In the genomic region with DNA sequence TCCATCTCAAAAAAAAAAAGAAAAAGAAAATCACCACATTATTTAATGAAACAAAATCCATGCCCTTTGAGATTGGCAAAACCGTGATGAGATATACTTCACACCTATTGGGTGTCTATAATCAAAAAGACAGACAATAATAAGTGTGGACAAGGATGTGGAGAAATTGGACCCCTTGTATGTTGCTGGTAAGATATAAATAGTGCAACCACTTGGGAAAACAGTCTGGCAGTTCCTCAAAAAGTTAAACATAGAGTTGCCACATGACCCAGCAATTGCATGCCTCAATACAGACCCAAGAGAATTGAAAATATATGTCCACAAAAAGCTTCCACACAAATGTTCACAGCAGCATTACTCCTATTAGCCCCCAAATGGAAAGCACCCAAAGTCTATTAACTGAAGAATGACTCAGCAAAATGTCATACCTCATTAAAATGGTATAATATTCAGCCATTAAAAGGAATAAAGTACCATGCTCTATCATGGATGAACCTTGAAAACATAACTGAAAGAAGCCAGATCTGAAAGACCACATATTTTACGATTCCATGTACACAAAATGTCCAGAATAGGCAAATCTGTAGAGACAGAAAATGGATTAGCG, we compare ENCODE assay signal across 16 cellular contexts. TPM values are rescaled to one million over a fixed set of nuclear protein-coding genes. Genes with fewer than 3 reads are reported as not detected.
"Had no signal": no experiment of that assay in that cellular context is flagged by ENCODE, and none has a peak within 500 bp of the region (broad histone marks: within the 10 kb centered on the region; RNA-seq: fewer than 3 reads in every experiment).

No MANE protein-coding gene starts in this region.

- H3K9me3 ChIP-seq: spleen had no signal

- H3K4me2 ChIP-seq: hepatocyte had no signal

- H3K27me3 ChIP-seq: hepatocyte, spleen had no signal

- H3K27ac ChIP-seq: epithelial cell of prostate, hepatocyte, spleen had no signal

- H3K36me3 ChIP-seq: spleen had no signal

- H3K4me3 ChIP-seq: hepatocyte, lung, spleen had no signal

- DNase-seq: activated naive CD8-positive, alpha-beta T cell treated with anti-CD3 and anti-CD28 coated beads for 36 hours; amygdala; effector memory CD8-positive, alpha-beta T cell; islet precursor cell; nephron progenitor cell; occipital lobe; right cardiac atrium; spleen; stimulated activated naive CD8-positive, alpha-beta T cell treated with anti-CD3 and anti-CD28 coated beads, Interleukin-15, amount 100 ng/mL, for 72 hours; T-helper 9 cell had no signal

- H2AFZ ChIP-seq: hepatocyte had no signal

- ATAC-seq: activated CD4-positive, CD25-positive, alpha-beta regulatory T cell treated with anti-CD3 and anti-CD28 coated beads, Interleukin-2, amount 50 U/mL, for 24 hours; effector memory CD8-positive, alpha-beta T cell; right cardiac atrium; stimulated activated naive CD8-positive, alpha-beta T cell treated with anti-CD3 and anti-CD28 coated beads, Interleukin-15, amount 100 ng/mL, for 72 hours had no signal

RNA-seq across cellular contexts. Expression of a gene that starts 24.3 kb away (rescaled TPM):
- total RNA-seq: activated CD8-positive, alpha-beta memory T cell treated with anti-CD3 and anti-CD28 coated beads for 36 hours; activated naive CD8-positive, alpha-beta T cell treated with anti-CD3 and anti-CD28 coated beads for 36 hours; activated T-helper 1 cell treated with anti-CD3 and anti-CD28 coated beads, Interleukin-12 subunit alpha, Interleukin-12 subunit beta, Interleukin-2, Interleukin-4 antibody, amounts not matched to agents 30 ng/mL and 10 ng/mL and 1 ng/mL, durations not matched to agents 14 hours and 24 hours and 36 hours had no signal

RNA-seq across cellular contexts. Expression of a gene that starts 33.4 kb away (rescaled TPM):
- total RNA-seq: activated naive CD8-positive, alpha-beta T cell treated with anti-CD3 and anti-CD28 coated beads for 36 hours had no signal
